23 cellular contexts compared by ENCODE assay signal in the genomic region with DNA sequence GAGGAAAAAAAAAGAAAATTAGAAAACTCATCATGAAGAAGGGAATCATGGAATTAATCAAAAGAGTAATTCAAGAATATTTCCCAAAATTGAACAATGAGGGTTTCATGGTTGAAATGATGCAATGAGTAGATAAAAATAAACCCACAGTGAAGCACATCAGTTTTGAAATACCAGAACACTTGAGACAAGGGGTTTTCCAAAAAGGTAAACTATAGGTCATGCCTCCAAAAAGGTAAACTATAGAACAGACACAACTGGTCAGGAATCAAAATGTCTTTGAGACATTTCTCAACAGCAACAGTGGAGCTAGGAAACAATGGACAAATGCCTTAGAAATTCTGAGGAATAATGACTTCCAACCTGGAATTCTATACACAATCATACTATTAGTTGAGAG.
"Had no signal": no experiment of that assay in that cellular context is flagged by ENCODE, and none has a peak within 500 bp of the region (broad histone marks: within the 10 kb centered on the region; RNA-seq: fewer than 3 reads in every experiment).

No MANE protein-coding gene starts in this region.

- H3K9me3 ChIP-seq: left ventricle myocardium inferior, lower lobe of right lung, pancreas, stomach, thoracic aorta, transverse colon had no signal

- H3K36me3 Mint-ChIP-seq: naive B cell had no signal

- H3K27ac ChIP-seq: foreskin keratinocyte, hepatocyte, left ventricle myocardium inferior, lower lobe of right lung, pancreas, stomach, thoracic aorta, transverse colon had no signal

- H3K27ac Mint-ChIP-seq: naive B cell, nephron, progenitor cell of endocrine pancreas had no signal

- H3K4me2 ChIP-seq: hepatocyte had no signal

- H3K4me1 ChIP-seq: foreskin keratinocyte, lower lobe of right lung, pancreas, stomach had no signal

- H3K4me3 Mint-ChIP-seq: naive B cell, nephron had no signal

- H3K36me3 ChIP-seq: left ventricle myocardium inferior, lower lobe of right lung, pancreas, stomach, thoracic aorta, transverse colon had no signal

- H2AFZ ChIP-seq: hepatocyte had no signal

- H3K4me3 ChIP-seq: hepatocyte, left ventricle myocardium inferior, lower lobe of right lung, pancreas, stomach, thoracic aorta, transverse colon had no signal

- H3K79me2 ChIP-seq: hepatocyte had no signal

- H3K27me3 Mint-ChIP-seq: naive B cell, progenitor cell of endocrine pancreas had no signal

- H3K4me1 Mint-ChIP-seq: naive B cell had no signal

- DNase-seq: dermis blood vessel endothelial cell; erythroblast; foreskin keratinocyte; kidney; left cardiac atrium; left ventricle myocardium inferior; lower lobe of right lung; mesenchymal stem cell; midbrain; naive B cell; occipital lobe; pancreas; right cardiac atrium; small intestine; stimulated activated CD4-positive, alpha-beta T cell treated with anti-CD3 and anti-CD28 coated beads, Interleukin-12 subunit alpha, Interleukin-12 subunit beta, amount 100 ng/mL, for 4 hours; stimulated activated naive CD4-positive, alpha-beta T cell; stomach; substantia nigra; transverse colon had no signal

- H3K27me3 ChIP-seq: foreskin keratinocyte, hepatocyte, pancreas, stomach, transverse colon had no signal
